Comparison of ENCODE assay signal across 20 cellular contexts in the genomic region with DNA sequence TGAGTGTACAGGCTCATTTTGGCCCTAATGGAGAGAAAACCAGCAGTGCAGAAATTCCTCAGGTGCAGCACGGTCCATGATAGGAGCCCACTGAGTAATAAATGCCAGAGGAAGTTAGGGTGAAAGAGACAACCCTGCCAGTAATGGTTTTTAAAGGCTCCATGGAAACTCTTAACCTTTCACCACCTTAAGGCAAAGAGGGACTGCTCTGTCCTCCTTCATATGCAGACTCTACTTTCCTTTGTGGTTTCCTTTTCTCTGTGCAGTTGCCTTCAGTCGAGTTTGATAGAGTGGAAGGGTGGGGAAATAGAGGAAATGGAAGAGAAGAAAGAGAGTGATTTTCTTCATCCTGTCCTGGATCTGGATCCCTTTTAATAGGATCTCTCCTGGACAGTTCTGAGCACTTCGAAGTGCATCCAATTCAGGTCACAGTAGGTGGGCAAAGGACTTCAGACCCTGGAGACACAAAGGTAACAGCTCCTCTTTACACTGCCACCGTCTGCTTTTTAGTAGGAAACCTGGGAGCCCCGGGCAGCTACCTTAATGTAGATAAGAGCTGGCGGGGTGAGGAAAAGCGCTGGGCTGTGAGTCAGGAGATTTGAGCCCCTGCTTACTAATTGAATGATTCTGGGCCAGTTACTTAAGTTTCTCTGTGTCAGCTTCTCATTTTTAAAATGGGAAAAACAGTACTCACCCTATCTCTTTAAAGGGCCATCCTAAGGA.
DNase-seq lines count a peak whose midpoint lies in the region; ATAC-seq, FAIRE-seq and TF ChIP-seq lines count a peak whose summit lies in the region.
"Had no signal": no experiment of that assay in that cellular context is flagged by ENCODE, and none has a peak within 500 bp of the region (broad histone marks: within the 10 kb centered on the region; RNA-seq: fewer than 3 reads in every experiment).

No MANE protein-coding gene starts in this region.

- CTCF ChIA-PET in HepG2 (lab: Yijun Ruan, JAX; ENCODE audit: low intra/inter-chr PET ratio, low total read pairs): no interaction called here

- 40% methylated on average over 7 of the region's 7 CpGs for WGBS in HepG2 (ENCODE audit: low lambda C conversion rate)
- WGBS in right lobe of liver (ENCODE audit: insufficient coverage, low coverage, low lambda C conversion rate, missing lambda C conversion rate): 38% methylated on average over 7 of the region's 7 CpGs
- WGBS in pancreas, 2 donors: 53 to 63% methylated on average over 7 of the region's 7 CpGs

- no peak for FAIRE-seq in HepG2 (lab: Jason Lieb, UNC)
- FAIRE-seq in urothelium cell line (lab: Jason Lieb, UNC): no peak
- no peak for FAIRE-seq in pancreas (lab: Jason Lieb, UNC)
- FAIRE-seq: frontal cortex had no signal

- TF ChIP-seq EP300 in HepG2 (IDR thresholded peaks at IDR 0.05; ENCODE audit: low read depth in 2 of 2, low read length in 2 of 2): no peak
- TF ChIP-seq EP300 in HepG2 (CRISPR knock-in tag; IDR thresholded peaks at IDR 0.05; ENCODE audit: borderline replicate concordance): no peak

- intact Hi-C loops in HepG2 (cut with micrococcal nuclease; ENCODE audit: unreplicated experiment): no loop called here
- intact Hi-C loops in right lobe of liver (cut with DNase I): no loop called here
- intact Hi-C loops in pancreas (cut with DNase I): no loop called here

- peak overlapping the region; percentile 38 for H3K4me2 ChIP-seq in HepG2 (ENCODE audit: low read depth, low read length)

- no peak overlapping the region for H3K27ac ChIP-seq in HepG2 (ENCODE audit: extremely low read length, insufficient read depth, low read length)
- H3K27ac ChIP-seq in right lobe of liver: no peak overlapping the region
- H3K27ac ChIP-seq in pancreas: no peak overlapping the region
- H3K27ac ChIP-seq: epithelial cell of prostate, tibial nerve had no signal

- H3K27me3 ChIP-seq in HepG2 (ENCODE audit: control insufficient read depth in 1 of 2, insufficient read depth in 2 of 2, low read length in 2 of 2): no peaks in the 10 kb centered on the region
- H3K27me3 ChIP-seq in right lobe of liver: no peaks in the 10 kb centered on the region
- no peaks in the 10 kb centered on the region for H3K27me3 ChIP-seq in pancreas
- H3K27me3 ChIP-seq: tibial nerve had no signal

- in situ Hi-C loops in HepG2 (cut with HindIII; ENCODE audit: extremely low pct_ligation_motif_present, low pct_unique_long_range_greater_than_20kb): no loop called here

- POLR2A ChIA-PET in HepG2 (lab: Yijun Ruan, JAX): no interaction called here

- no TSS peak for BruUV-seq in HepG2 (replicated peaks; lab: Mats Ljungman, UMichigan)

- H3K4me3 ChIP-seq in HepG2 (replicated peaks in 1 of 3; ENCODE audit: insufficient read depth in 1 of 3, low read depth in 2 of 3, low read length in 3 of 3): no peak overlapping the region
- no peak overlapping the region for H3K4me3 ChIP-seq in right lobe of liver
- no peak overlapping the region for H3K4me3 ChIP-seq in fibroblast of the aortic adventitia (ENCODE audit: low read depth, low read length)
- H3K4me3 ChIP-seq in pancreas: no peak overlapping the region
- H3K4me3 ChIP-seq: mucosa of descending colon, tibial nerve had no signal

- H3K9ac ChIP-seq in HepG2 (ENCODE audit: insufficient read depth, low read depth, low read length): no peak overlapping the region

- TF ChIP-seq POLR2A in HepG2 (IDR thresholded peaks at IDR 0.05; ENCODE audit: insufficient read depth in 1 of 2, low read depth in 2 of 2, low read length in 2 of 2): no peak
- no peak for TF ChIP-seq POLR2A in right lobe of liver (IDR thresholded peaks at IDR 0.05)

- DNase-seq in HepG2 (ENCODE audit: low spot score) (peak; percentile 9), right lobe of liver (no peak), OCI-M1 (lab: John Stamatoyannopoulos, UW) (peak; percentile 43), fibroblast of the aortic adventitia (ENCODE audit: low read depth) (peak; percentile 9), urothelium cell line (ENCODE audit: low spot score) (no peak), pancreas (no peak), dermis blood vessel endothelial cell (no peak)
- DNase-seq: ACHN; activated CD4-positive, alpha-beta T cell treated with anti-CD3 and anti-CD28 coated beads, Interleukin-2, amount 50 U/mL, for 48 hours; activated T-cell treated with anti-CD3 and anti-CD28 coated beads, Interleukin-2, amount 50 U/mL, for 24 hours; EL; MM.1S; mucosa of descending colon; NCI-H1930; SW 1271 had no signal

- H2AFZ ChIP-seq in HepG2 (ENCODE audit: low read length): no peak overlapping the region

- no peaks in the 10 kb centered on the region for H3K9me3 ChIP-seq in HepG2 (ENCODE audit: low read length)
- no peaks in the 10 kb centered on the region for H3K9me3 ChIP-seq in right lobe of liver
- no peaks in the 10 kb centered on the region for H3K9me3 ChIP-seq in pancreas
- H3K9me3 ChIP-seq: mucosa of descending colon had no signal

- ATAC-seq in HepG2: peak; percentile 69
- ATAC-seq in right lobe of liver: no peak
- no peak for ATAC-seq in pancreas
- no peak for ATAC-seq in GM21423 (IDR thresholded peaks at IDR 0.05; ENCODE audit: unreplicated experiment)
- ATAC-seq: left lobe of liver, mucosa of descending colon had no signal

- TF ChIP-seq CTCF in HepG2 (CRISPR knock-in tag; IDR thresholded peaks at IDR 0.05) (no peak), right lobe of liver (IDR thresholded peaks at IDR 0.05) (no peak), fibroblast of the aortic adventitia (IDR thresholded peaks at IDR 0.05; ENCODE audit: insufficient read depth, low read length) (no peak), pancreas (IDR thresholded peaks at IDR 0.05) (no peak)

- H3K4me1 ChIP-seq in HepG2 (ENCODE audit: insufficient read depth, low read length) (peaks cover 26% of the 10 kb centered on the region), right lobe of liver (no peaks in the 10 kb centered on the region), pancreas (no peaks in the 10 kb centered on the region)

- H4K20me1 ChIP-seq in HepG2 (ENCODE audit: insufficient read depth, low read length): no peaks in the 10 kb centered on the region

- TF ChIP-seq RAD21 in HepG2 (CRISPR knock-in tag; IDR thresholded peaks at IDR 0.05): no peak

- H3K36me3 ChIP-seq in HepG2 (replicated peaks in 1 of 2; ENCODE audit: control insufficient read depth in 1 of 2, insufficient read depth in 2 of 2, low read length in 2 of 2): no peaks in the 10 kb centered on the region
- H3K36me3 ChIP-seq in right lobe of liver: no peaks in the 10 kb centered on the region
- no peaks in the 10 kb centered on the region for H3K36me3 ChIP-seq in pancreas
- H3K36me3 ChIP-seq: tibial nerve had no signal

- peaks cover 5% of the 10 kb centered on the region for H3K79me2 ChIP-seq in HepG2 (ENCODE audit: insufficient read depth, low read length)

TF ChIP-seq in HepG2, 621 proteins besides CTCF, POLR2A, EP300 and RAD21:
- TF ChIP-seq TCF7L2 (IDR thresholded peaks at IDR 0.05; ENCODE audit: low read depth, low read length): no peak
- no peak for TF ChIP-seq MIXL1 (CRISPR knock-in tag; IDR thresholded peaks at IDR 0.05)
- 0 out of 2 replicates have a peak, but pooled peaks have one; percentile 11 for TF ChIP-seq HNF4A (CRISPR knock-in tag; IDR thresholded peaks at IDR 0.05)
- peak; percentile 49; the same call in 1 of the 2 replicates for TF ChIP-seq ZBTB33 (CRISPR knock-in tag; IDR thresholded peaks at IDR 0.05)
TF ChIP-seq in HepG2: peak in this region for 2.

Comparison
In these comparisons a context has a peak if more than half of its experiments do, and no peak if none do; other contexts are left out.
1. DNase-seq: peak in HepG2 (single experiment), OCI-M1 (single experiment) and fibroblast of the aortic adventitia (single experiment); none in right lobe of liver (0 of 3), urothelium cell line (single experiment), pancreas (0 of 6) and dermis blood vessel endothelial cell (single experiment).